ENCODE assay signal across 8 cellular contexts in the genomic region with DNA sequence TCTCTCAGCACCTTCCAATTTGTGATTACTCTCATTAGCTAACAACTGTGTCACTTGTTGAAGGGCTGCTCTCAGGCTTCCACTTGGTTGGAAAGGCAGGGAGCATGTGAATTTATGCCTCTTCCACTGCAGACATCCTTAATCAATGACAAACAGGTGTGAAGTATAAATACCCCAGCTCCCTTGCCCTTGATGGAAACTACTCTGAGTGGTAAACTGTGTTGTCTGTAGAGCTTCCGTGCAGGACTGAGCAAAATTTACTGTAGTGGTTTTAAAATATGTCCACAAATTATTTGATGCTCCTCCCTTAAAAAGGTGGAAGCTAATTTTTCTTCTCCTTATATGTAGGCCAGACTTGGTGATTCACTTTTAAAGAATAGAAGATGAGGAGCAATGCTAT.
"Had no signal": no experiment of that assay in that cellular context is flagged by ENCODE, and none has a peak within 500 bp of the region (broad histone marks: within the 10 kb centered on the region; RNA-seq: fewer than 3 reads in every experiment).

No MANE protein-coding gene starts in this region.

- H3K4me1 ChIP-seq: HAP-1 had no signal

- H3K4me3 ChIP-seq: GM23248, GM23338, HAP-1 had no signal

- H3K27ac ChIP-seq: GM23248 had no signal

- H3K9me3 Mint-ChIP-seq: GM23338, H9, HFFc6 had no signal

- H3K9ac ChIP-seq: GM23248 had no signal

- H3K4me3 Mint-ChIP-seq: GM23338, H9, HFFc6 had no signal

- H2AFZ ChIP-seq: GM23248, GM23338 had no signal

- H3K9me3 ChIP-seq: HAP-1 had no signal

- H3K4me2 ChIP-seq: GM23338 had no signal

- H3K27ac Mint-ChIP-seq: GM23338, H9, HFFc6 had no signal

- H3K36me3 ChIP-seq: HAP-1 had no signal

- DNase-seq: GM23248, GOT3, H7, H9, HCEC 1CT, HFFc6 had no signal
